12 cellular contexts compared by ENCODE assay signal in the genomic region with DNA sequence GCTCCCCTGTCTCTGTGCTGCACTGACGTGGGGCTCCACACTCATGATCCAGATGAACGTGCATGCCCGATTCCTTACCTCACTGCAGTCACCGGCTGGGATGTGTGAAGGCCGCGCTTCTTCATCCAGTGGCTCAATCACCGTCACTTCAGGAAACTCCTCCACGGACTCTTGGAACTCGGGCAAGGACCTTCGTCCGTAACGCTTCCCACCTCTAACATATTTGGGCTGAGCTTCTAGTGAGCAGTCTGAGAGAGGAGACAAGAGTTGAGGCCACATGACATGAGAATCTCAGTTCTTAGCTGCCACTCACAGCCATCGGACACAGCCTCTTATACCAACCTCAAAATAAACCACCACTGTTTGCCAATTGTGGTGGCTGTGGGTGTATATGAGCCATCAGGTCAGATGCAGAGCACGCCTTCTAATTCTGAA. TPM values are rescaled to one million over a fixed set of nuclear protein-coding genes. Genes with fewer than 3 reads are reported as not detected.
DNase-seq lines count a peak whose midpoint lies in the region; ATAC-seq, FAIRE-seq and TF ChIP-seq lines count a peak whose summit lies in the region.
"Had no signal": no experiment of that assay in that cellular context is flagged by ENCODE, and none has a peak within 500 bp of the region (broad histone marks: within the 10 kb centered on the region; RNA-seq: fewer than 3 reads in every experiment).

No MANE protein-coding gene starts in this region.

- ATAC-seq in naive thymus-derived CD4-positive, alpha-beta T cell: no peak

- H3K4me1 Mint-ChIP-seq in activated naive CD8-positive, alpha-beta T cell (ENCODE audit: low read depth): peaks cover 84% of the 10 kb centered on the region
- H3K4me1 Mint-ChIP-seq in naive thymus-derived CD4-positive, alpha-beta T cell: peaks cover 38 to 100% (median 91%) of the 10 kb centered on the region in 7 donors

- peak overlapping the region; percentile 88 for H3K27ac Mint-ChIP-seq in activated naive CD8-positive, alpha-beta T cell
- peak overlapping the region; percentile 91 to 99 (median 96) for H3K27ac Mint-ChIP-seq in naive thymus-derived CD4-positive, alpha-beta T cell
- H3K27ac Mint-ChIP-seq: mesothelial cell of epicardium had no signal

- peaks cover 18% of the 10 kb centered on the region for H3K36me3 Mint-ChIP-seq in activated naive CD8-positive, alpha-beta T cell
- peaks cover 3 to 49% (median 23%) of the 10 kb centered on the region in 5 donors for H3K36me3 Mint-ChIP-seq in naive thymus-derived CD4-positive, alpha-beta T cell

- DNase-seq in GM06990 (ENCODE audit: extremely low read depth, insufficient read length): peak; percentile 53
- DNase-seq in GM19239 (ENCODE audit: insufficient read length, low spot score): no peak
- DNase-seq in naive thymus-derived CD4-positive, alpha-beta T cell: no peak
- DNase-seq in NCI-H128 (lab: John Stamatoyannopoulos, UW; ENCODE audit: unreplicated experiment): no peak
- no peak for DNase-seq in H7
- DNase-seq in tibial artery: no peak
- DNase-seq in brain microvascular endothelial cell: no peak
- DNase-seq: Calu3; central memory CD4-positive, alpha-beta T cell had no signal

- H3K27me3 ChIP-seq in GM06990 (replicated peaks; ENCODE audit: control insufficient read depth, insufficient read depth, low read length): no peaks in the 10 kb centered on the region
- no peaks in the 10 kb centered on the region for H3K27me3 ChIP-seq in naive thymus-derived CD4-positive, alpha-beta T cell (ENCODE audit: control insufficient read depth in 2 of 2, insufficient read depth in 2 of 2, low read length in 2 of 2)
- H3K27me3 ChIP-seq in H7 (ENCODE audit: control insufficient read depth, insufficient read depth, low read length): no peaks in the 10 kb centered on the region
- H3K27me3 ChIP-seq in tibial artery: no peaks in the 10 kb centered on the region
- no peaks in the 10 kb centered on the region for H3K27me3 ChIP-seq in brain microvascular endothelial cell (replicated peaks)

- no peaks in the 10 kb centered on the region for H3K9me3 Mint-ChIP-seq in activated naive CD8-positive, alpha-beta T cell (ENCODE audit: low read depth)
- H3K9me3 Mint-ChIP-seq in naive thymus-derived CD4-positive, alpha-beta T cell: no peaks in the 10 kb centered on the region
- H3K9me3 Mint-ChIP-seq: mesothelial cell of epicardium had no signal

- H3K9me3 ChIP-seq in naive thymus-derived CD4-positive, alpha-beta T cell (ENCODE audit: control insufficient read depth in 2 of 3, low read length in 3 of 3): no peaks in the 10 kb centered on the region
- no peaks in the 10 kb centered on the region for H3K9me3 ChIP-seq in tibial artery
- H3K9me3 ChIP-seq: thoracic aorta had no signal

- H3K36me3 ChIP-seq in GM06990 (ENCODE audit: control insufficient read depth, insufficient read depth, low read length) (no peaks in the 10 kb centered on the region; the same call in none of the 2 replicates), H7 (replicated peaks; ENCODE audit: control insufficient read depth, insufficient read depth, low read length) (no peaks in the 10 kb centered on the region), tibial artery (peaks cover 3 to 21% (median 21%) of the 10 kb centered on the region in 3 donors), brain microvascular endothelial cell (replicated peaks) (no peaks in the 10 kb centered on the region)
- H3K36me3 ChIP-seq in naive thymus-derived CD4-positive, alpha-beta T cell (ENCODE audit: control insufficient read depth in 2 of 3, insufficient read depth in 3 of 3, low read length in 3 of 3): peaks cover 0 to 5% (median 3%) of the 10 kb centered on the region in 3 experiments
- H3K36me3 ChIP-seq: thoracic aorta had no signal

- CTCF ChIA-PET in naive thymus-derived CD4-positive, alpha-beta T cell (lab: Charles Lee): interaction anchor here (0.8 to 10.8 kb wide), 6 partner anchors 16 to 67 kb away, joined by 3 to 85 read pairs (median 4); no protein-coding TSS in a partner anchor

- POLR2A ChIA-PET in naive thymus-derived CD4-positive, alpha-beta T cell (lab: Charles Lee): interaction anchor here (0.6 to 3.8 kb wide), 13 partner anchors 8 to 67 kb away, joined by 3 to 47 read pairs (median 7); a partner anchor contains a TSS

- no peaks in the 10 kb centered on the region for H3K27me3 Mint-ChIP-seq in activated naive CD8-positive, alpha-beta T cell
- H3K27me3 Mint-ChIP-seq in naive thymus-derived CD4-positive, alpha-beta T cell: no peaks in the 10 kb centered on the region

- TF ChIP-seq CTCF in GM06990 (IDR thresholded peaks at IDR 0.05; ENCODE audit: insufficient read depth, low read length, poor library complexity, severe bottlenecking) (no peak), tibial artery (IDR thresholded peaks at IDR 0.05) (no peak), brain microvascular endothelial cell (IDR thresholded peaks at IDR 0.05; ENCODE audit: low read depth, low read length, missing control alignments) (no peak)

- peak overlapping the region; percentile 61 for H3K4me3 Mint-ChIP-seq in activated naive CD8-positive, alpha-beta T cell
- peak overlapping the region; percentile 21 to 89 (median 80) for H3K4me3 Mint-ChIP-seq in naive thymus-derived CD4-positive, alpha-beta T cell
- H3K4me3 Mint-ChIP-seq: mesothelial cell of epicardium had no signal

- FAIRE-seq in GM19239 (lab: Jason Lieb, UNC): peak; percentile 63

- in situ Hi-C loops in brain microvascular endothelial cell (cut with HindIII; ENCODE audit: low pct_ligation_motif_present, low sequenced_read_pairs): no loop called here

- H3K27ac ChIP-seq in naive thymus-derived CD4-positive, alpha-beta T cell (ENCODE audit: low read depth, low read length): peak overlapping the region; percentile 71
- H3K27ac ChIP-seq in tibial artery (no peak overlapping the region), brain microvascular endothelial cell (no peak overlapping the region)
- H3K27ac ChIP-seq: thoracic aorta had no signal

- peaks cover 48 to 63% of the 10 kb centered on the region in 2 donors for H3K4me1 ChIP-seq in naive thymus-derived CD4-positive, alpha-beta T cell (ENCODE audit: control insufficient read depth in 2 of 2, insufficient read depth in 2 of 2, low read length in 2 of 2)
- H3K4me1 ChIP-seq in tibial artery: peaks cover 0 to 13% (median 0%) of the 10 kb centered on the region in 4 donors

- H3K4me3 ChIP-seq in GM06990 (replicated peaks; ENCODE audit: low read depth, low read length): peak overlapping the region; percentile 44
- H3K4me3 ChIP-seq in naive thymus-derived CD4-positive, alpha-beta T cell (ENCODE audit: low read length): no peak overlapping the region
- H3K4me3 ChIP-seq in H7 (ENCODE audit: insufficient read depth, low read depth, low read length): no peak overlapping the region
- H3K4me3 ChIP-seq in tibial artery: no peak overlapping the region
- H3K4me3 ChIP-seq in brain microvascular endothelial cell (ENCODE audit: low read depth, low read length): no peak overlapping the region
- H3K4me3 ChIP-seq: thoracic aorta had no signal

- intact Hi-C loops in naive thymus-derived CD4-positive, alpha-beta T cell (cut with micrococcal nuclease): loop anchor here (1.0 to 2.0 kb wide), 5 partner anchors 7 to 39 kb away; a partner anchor contains a TSS
- intact Hi-C loops in tibial artery (cut with DNase I; ENCODE audit: low total_unique reads): no loop called here

RNA-seq across cellular contexts. Expression of a gene that starts 38.3 kb away (rescaled TPM):
- total RNA-seq in naive thymus-derived CD4-positive, alpha-beta T cell: 100 to 1,000 TPM in 4 of 5 experiments, 10 to 100 TPM in 1; 84.5 to 149 (median 128) TPM
- 10 to 100 TPM; 51.1 to 80.8 TPM for polyA plus RNA-seq in naive thymus-derived CD4-positive, alpha-beta T cell
- 8.5 and 14.2 TPM in 2 replicates for total RNA-seq in H7 (2014; rRNA removed; shearing (Covaris generic))
